In genomic region chr1:77347646-77348045, GRCh38 we compare ENCODE assay signal across 9 cellular contexts.
DNase-seq lines count a peak whose midpoint lies in the region; ATAC-seq and TF ChIP-seq lines count a peak whose summit lies in the region.
"Had no signal": no experiment of that assay in that cellular context is flagged by ENCODE, and none has a peak within 500 bp of the region (broad histone marks: within the 10 kb centered on the region; RNA-seq: fewer than 3 reads in every experiment).

No MANE protein-coding gene starts in this region.

- CTCF ChIA-PET in HEK293 (lab: Yijun Ruan, JAX) = no interaction called here
- CTCF ChIA-PET in CD8-positive, alpha-beta T cell (lab: Charles Lee) = interaction anchor here (0.6 to 1.8 kb wide), 3 partner anchors 10 to 186 kb away, joined by 3 to 6 read pairs (median 4); no protein-coding TSS in a partner anchor

- H3K4me1 Mint-ChIP-seq in activated T-cell treated with anti-CD3 and anti-CD28 coated beads, Interleukin-2, amount 50 U/mL, for 4 hours (ENCODE audit: low read depth) = peaks cover 13% of the 10 kb centered on the region
- peaks cover 12% of the 10 kb centered on the region for H3K4me1 Mint-ChIP-seq in CD8-positive, alpha-beta T cell (ENCODE audit: low read depth)

- peak overlapping the region; percentile 55 for H3K27ac ChIP-seq in ACC112 (ENCODE audit: low read depth, low read length)
- H3K27ac ChIP-seq in HEK293 (ENCODE audit: extremely low read depth, low read depth, low read length) = no peak overlapping the region
- no peak overlapping the region for H3K27ac ChIP-seq in CD8-positive, alpha-beta T cell (ENCODE audit: low read depth, low read length)
- H3K27ac ChIP-seq: body of pancreas had no signal

- no peak overlapping the region for H3K27ac Mint-ChIP-seq in CD8-positive, alpha-beta T cell

- no peaks in the 10 kb centered on the region for H3K27me3 Mint-ChIP-seq in activated T-cell treated with anti-CD3 and anti-CD28 coated beads, Interleukin-2, amount 50 U/mL, for 4 hours (ENCODE audit: low read depth)
- no peaks in the 10 kb centered on the region for H3K27me3 Mint-ChIP-seq in CD8-positive, alpha-beta T cell (ENCODE audit: low read depth)

- H3K36me3 ChIP-seq in ACC112 (ENCODE audit: insufficient read depth, low read length) (no peaks in the 10 kb centered on the region), HEK293 (ENCODE audit: control insufficient read depth in 2 of 2, insufficient read depth in 1 of 2, low read length in 2 of 2) (no peaks in the 10 kb centered on the region)
- H3K36me3 ChIP-seq in CD8-positive, alpha-beta T cell (ENCODE audit: insufficient read depth, low read length) = no peaks in the 10 kb centered on the region

- no peaks in the 10 kb centered on the region for H3K79me2 ChIP-seq in ACC112 (ENCODE audit: control insufficient read depth, insufficient read depth, low read length, unreplicated experiment)

- H3K9me3 Mint-ChIP-seq in activated T-cell treated with anti-CD3 and anti-CD28 coated beads, Interleukin-2, amount 50 U/mL, for 4 hours = no peaks in the 10 kb centered on the region
- no peaks in the 10 kb centered on the region for H3K9me3 Mint-ChIP-seq in CD8-positive, alpha-beta T cell

- no peak for DNase-seq in activated T-cell treated with anti-CD3 and anti-CD28 coated beads, Interleukin-2, amount 50 U/mL, for 4 hours
- DNase-seq in islet precursor cell = peak; percentile 79
- DNase-seq in 8988T = no peak
- DNase-seq in CD8-positive, alpha-beta T cell = no peak
- DNase-seq in GM19240 (ENCODE audit: insufficient read length, low spot score) = no peak
- DNase-seq: body of pancreas had no signal

- H3K4me3 ChIP-seq in ACC112 (ENCODE audit: low read depth, low read length) = no peak overlapping the region
- no peak overlapping the region for H3K4me3 ChIP-seq in HEK293 (ENCODE audit: low read depth, low read length)
- H3K4me3 ChIP-seq in CD8-positive, alpha-beta T cell (ENCODE audit: low read depth, low read length) = no peak overlapping the region
- H3K4me3 ChIP-seq: body of pancreas had no signal

- H3K27me3 ChIP-seq in ACC112 (ENCODE audit: insufficient read depth, low read length) = no peaks in the 10 kb centered on the region
- no peaks in the 10 kb centered on the region for H3K27me3 ChIP-seq in CD8-positive, alpha-beta T cell (ENCODE audit: insufficient read depth, low read length)
- H3K27me3 ChIP-seq: body of pancreas had no signal

- intact Hi-C loops in CD8-positive, alpha-beta T cell (cut with DNase I, micrococcal nuclease) = no loop called here

- POLR2A ChIA-PET in HEK293 (lab: Yijun Ruan, JAX) = no interaction called here
- POLR2A ChIA-PET in CD8-positive, alpha-beta T cell (lab: Charles Lee) = interaction anchor here (1.0 kb wide), 1 partner anchor 10 kb away, joined by 4 read pairs; no protein-coding TSS in a partner anchor

- no peak for TF ChIP-seq CTCF in HEK293 (tag by site-specific recombination; IDR thresholded peaks at IDR 0.05)
- TF ChIP-seq CTCF in CD8-positive, alpha-beta T cell (IDR thresholded peaks at IDR 0.05) = no peak

- peak overlapping the region; percentile 78 for H2AFZ ChIP-seq in ACC112 (ENCODE audit: low read length, unreplicated experiment)

- peaks cover 15% of the 10 kb centered on the region for H3K36me3 Mint-ChIP-seq in activated T-cell treated with anti-CD3 and anti-CD28 coated beads, Interleukin-2, amount 50 U/mL, for 4 hours (ENCODE audit: insufficient read depth)
- peaks cover 16% of the 10 kb centered on the region for H3K36me3 Mint-ChIP-seq in CD8-positive, alpha-beta T cell

- no peak overlapping the region for H3K4me3 Mint-ChIP-seq in activated T-cell treated with anti-CD3 and anti-CD28 coated beads, Interleukin-2, amount 50 U/mL, for 4 hours
- no peak overlapping the region for H3K4me3 Mint-ChIP-seq in CD8-positive, alpha-beta T cell

- peak; percentile 72 to 84 for ATAC-seq in activated T-cell treated with anti-CD3 and anti-CD28 coated beads, Interleukin-2, amount 50 U/mL, for 4 hours
- no peak for ATAC-seq in CD8-positive, alpha-beta T cell
- ATAC-seq in HG03280 (IDR thresholded peaks at IDR 0.05; ENCODE audit: unreplicated experiment) = no peak
- ATAC-seq: body of pancreas had no signal

- no peaks in the 10 kb centered on the region for H3K9me3 ChIP-seq in HEK293 (ENCODE audit: control insufficient read depth, insufficient read depth, low read depth, low read length)
- no peaks in the 10 kb centered on the region for H3K9me3 ChIP-seq in CD8-positive, alpha-beta T cell (ENCODE audit: low read length)
- H3K9me3 ChIP-seq: body of pancreas had no signal

- H3K4me1 ChIP-seq in ACC112 (ENCODE audit: control insufficient read depth, insufficient read depth, low read length, unreplicated experiment) (peaks cover 25% of the 10 kb centered on the region), HEK293 (ENCODE audit: control insufficient read depth, insufficient read depth, low read length) (no peaks in the 10 kb centered on the region; the same call in 1 of the 2 replicates)
- H3K4me1 ChIP-seq in CD8-positive, alpha-beta T cell (ENCODE audit: insufficient read depth, low read length) = peaks cover 8% of the 10 kb centered on the region
- H3K4me1 ChIP-seq: body of pancreas had no signal

TF ChIP-seq in HEK293, 187 proteins besides CTCF, POLR2A, EP300 and RAD21:
- TF ChIP-seq ZBTB20 (tag by site-specific recombination; IDR thresholded peaks at IDR 0.05) = peak; percentile 41; the same call in 1 of the 2 replicates
- no peak for TF ChIP-seq ELK4 (IDR thresholded peaks at IDR 0.05; ENCODE audit: borderline replicate concordance, low read depth, low read length)

Comparison
In these comparisons a context has a peak if more than half of its experiments do, and no peak if none do; other contexts are left out.
1. ATAC-seq: peak in activated T-cell treated with anti-CD3 and anti-CD28 coated beads, Interleukin-2, amount 50 U/mL, for 4 hours (2 of 2); none in CD8-positive, alpha-beta T cell (single experiment) and HG03280 (single experiment).